9 cellular contexts compared by ENCODE assay signal in genomic region chrX:56726609-56727008, GRCh38. TPM values are rescaled to one million over a fixed set of nuclear protein-coding genes. Genes with fewer than 3 reads are reported as not detected.
DNase-seq lines count a peak whose midpoint lies in the region; ATAC-seq, FAIRE-seq and TF ChIP-seq lines count a peak whose summit lies in the region.
"Had no signal": no experiment of that assay in that cellular context is flagged by ENCODE, and none has a peak within 500 bp of the region (broad histone marks: within the 10 kb centered on the region; RNA-seq: fewer than 3 reads in every experiment).

No MANE protein-coding gene starts in this region.

- peaks cover 5% of the 10 kb centered on the region for H3K4me1 ChIP-seq in CD4-positive, CD25-positive, alpha-beta regulatory T cell (ENCODE audit: control insufficient read depth, insufficient read depth, low read length, poor library complexity, severe bottlenecking)
- H3K4me1 ChIP-seq in Loucy (ENCODE audit: insufficient read depth, low read length, poor library complexity, severe bottlenecking) (no peaks in the 10 kb centered on the region), esophagus muscularis mucosa (peaks cover 0 to 19% (median 11%) of the 10 kb centered on the region in 4 donors), prostate gland (replicated peaks) (no peaks in the 10 kb centered on the region)
- H3K4me1 ChIP-seq: SJSA1 had no signal

- peaks cover 1% of the 10 kb centered on the region for H4K20me1 ChIP-seq in Loucy (ENCODE audit: insufficient read depth, low read length, poor library complexity, severe bottlenecking)

- peak overlapping the region in 1 of 3 donors; percentile 57 for H3K27ac Mint-ChIP-seq in CD4-positive, CD25-positive, alpha-beta regulatory T cell

- TF ChIP-seq CTCF in Loucy (conservative IDR thresholded peaks at IDR 0.05; ENCODE audit: low read length) (peak; percentile 59), esophagus muscularis mucosa (IDR thresholded peaks at IDR 0.05) (peak; percentile 46 to 57 (median 50)), prostate gland (IDR thresholded peaks at IDR 0.05) (peak in 3 of 4 experiments; percentile 30 to 53 (median 42))

- H3K27me3 ChIP-seq in CD4-positive, CD25-positive, alpha-beta regulatory T cell (ENCODE audit: control insufficient read depth, insufficient read depth, low read length), result no peaks in the 10 kb centered on the region
- no peaks in the 10 kb centered on the region for H3K27me3 ChIP-seq in Loucy (ENCODE audit: insufficient read depth, low read length, poor library complexity, severe bottlenecking)
- no peaks in the 10 kb centered on the region for H3K27me3 ChIP-seq in esophagus muscularis mucosa
- H3K27me3 ChIP-seq in prostate gland (replicated peaks; ENCODE audit: insufficient read depth), result no peaks in the 10 kb centered on the region
- H3K27me3 ChIP-seq: SJSA1 had no signal

- no peaks in the 10 kb centered on the region for H3K27me3 Mint-ChIP-seq in CD4-positive, CD25-positive, alpha-beta regulatory T cell

- no peak overlapping the region for H3K4me3 ChIP-seq in CD4-positive, CD25-positive, alpha-beta regulatory T cell (ENCODE audit: low read depth, low read length)
- no peak overlapping the region for H3K4me3 ChIP-seq in Loucy (ENCODE audit: low read length, poor library complexity, severe bottlenecking)
- H3K4me3 ChIP-seq in esophagus muscularis mucosa, result no peak overlapping the region
- no peak overlapping the region for H3K4me3 ChIP-seq in prostate gland
- H3K4me3 ChIP-seq: SJSA1 had no signal

- H3K27ac ChIP-seq in CD4-positive, CD25-positive, alpha-beta regulatory T cell (ENCODE audit: insufficient read depth, low read length, poor library complexity, severe bottlenecking), result no peak overlapping the region
- H3K27ac ChIP-seq in esophagus muscularis mucosa (replicated peaks in 1 of 4) (no peak overlapping the region), prostate gland (no peak overlapping the region)
- H3K27ac ChIP-seq: SJSA1 had no signal

- no peak for TF ChIP-seq POLR2A in GM12892 (IDR thresholded peaks at IDR 0.05; ENCODE audit: low read depth, low read length)
- no peak for TF ChIP-seq POLR2A in esophagus muscularis mucosa (IDR thresholded peaks at IDR 0.05; ENCODE audit: low read depth)
- no peak for TF ChIP-seq POLR2A in prostate gland (IDR thresholded peaks at IDR 0.05)

- H3K36me3 ChIP-seq in CD4-positive, CD25-positive, alpha-beta regulatory T cell (ENCODE audit: control insufficient read depth, insufficient read depth, low read length), result no peaks in the 10 kb centered on the region
- H3K36me3 ChIP-seq in Loucy (ENCODE audit: insufficient read depth, low read length) (no peaks in the 10 kb centered on the region), esophagus muscularis mucosa (no peaks in the 10 kb centered on the region), prostate gland (no peaks in the 10 kb centered on the region)
- H3K36me3 ChIP-seq: SJSA1 had no signal

- H3K4me3 Mint-ChIP-seq in CD4-positive, CD25-positive, alpha-beta regulatory T cell, result peak overlapping the region in 2 of 4 donors; percentile 64 to 81

- peak; percentile 61 to 69 for ATAC-seq in CD4-positive, CD25-positive, alpha-beta regulatory T cell (ENCODE audit: low read depth in 2 of 2)
- ATAC-seq in GM21360 (IDR thresholded peaks at IDR 0.05; ENCODE audit: unreplicated experiment), result no peak
- ATAC-seq in GM18498 (IDR thresholded peaks at IDR 0.05; ENCODE audit: unreplicated experiment), result no peak

- 0% methylated on average over 1 of the region's 1 CpG for WGBS in esophagus muscularis mucosa
- 0% methylated on average over 1 of the region's 1 CpG for WGBS in prostate gland

- in situ Hi-C loops in SK-MEL-5 (cut with HindIII; ENCODE audit: low pct_unique_long_range_greater_than_20kb, low sequenced_read_pairs), result no loop called here

- H3K79me2 ChIP-seq in Loucy (ENCODE audit: insufficient read depth, low read length), result peaks cover 22% of the 10 kb centered on the region

- H3K9me3 ChIP-seq in CD4-positive, CD25-positive, alpha-beta regulatory T cell (ENCODE audit: control insufficient read depth in 2 of 2, low read length in 2 of 2), result no peaks in the 10 kb centered on the region
- H3K9me3 ChIP-seq in Loucy (ENCODE audit: insufficient read depth, low read depth, low read length), result no peaks in the 10 kb centered on the region
- no peaks in the 10 kb centered on the region for H3K9me3 ChIP-seq in esophagus muscularis mucosa
- H3K9me3 ChIP-seq in prostate gland, result no peaks in the 10 kb centered on the region
- H3K9me3 ChIP-seq: SJSA1 had no signal

- intact Hi-C loops in esophagus muscularis mucosa (cut with DNase I), result loop anchor here (5.0 kb wide), 1 partner anchor 164 kb away; the partner anchor contains the start of gene UBQLN2
- intact Hi-C loops in prostate gland (cut with DNase I), result no loop called here

- no peaks in the 10 kb centered on the region for H3K36me3 Mint-ChIP-seq in CD4-positive, CD25-positive, alpha-beta regulatory T cell

- H3K4me2 ChIP-seq in Loucy (ENCODE audit: low read depth, low read length, poor library complexity, severe bottlenecking), result no peak overlapping the region

- peak; percentile 54 for FAIRE-seq in GM12892 (lab: Jason Lieb, UNC)

- peaks cover 5 to 21% (median 12%) of the 10 kb centered on the region in 4 donors for H3K4me1 Mint-ChIP-seq in CD4-positive, CD25-positive, alpha-beta regulatory T cell

- TF ChIP-seq EP300 in esophagus muscularis mucosa (IDR thresholded peaks at IDR 0.05), result no peak

- no peaks in the 10 kb centered on the region for H3K9me3 Mint-ChIP-seq in CD4-positive, CD25-positive, alpha-beta regulatory T cell

- DNase-seq in CD4-positive, CD25-positive, alpha-beta regulatory T cell, result peak; percentile 9 to 74 (median 64)
- DNase-seq in GM12892 (ENCODE audit: insufficient read length), result no peak
- DNase-seq in SK-MEL-5 (ENCODE audit: low read depth, low spot score), result peak; percentile 56
- no peak for DNase-seq in esophagus muscularis mucosa (ENCODE audit: extremely low spot score)
- DNase-seq in prostate gland (ENCODE audit: low spot score), result peak; percentile 4

- H3K9me2 ChIP-seq in Loucy (replicated peaks; ENCODE audit: low read depth, low read length), result no peaks in the 10 kb centered on the region

- no peaks in the 10 kb centered on the region for H3F3A ChIP-seq in Loucy (ENCODE audit: low read depth)

- H3K9ac ChIP-seq in Loucy (ENCODE audit: low read depth, low read length, poor library complexity, severe bottlenecking), result no peak overlapping the region

- H2AFZ ChIP-seq in Loucy (ENCODE audit: low read length), result no peak overlapping the region

RNA-seq across cellular contexts. Expression of gene NBDY, which starts 2.4 kb away (rescaled TPM):
- 29.0 TPM for total RNA-seq in CD4-positive, CD25-positive, alpha-beta regulatory T cell
- 10 to 100 TPM; 47.3 to 61.5 (median 56.0) TPM for polyA plus RNA-seq in CD4-positive, CD25-positive, alpha-beta regulatory T cell
- polyA plus RNA-seq in GM12892 (2012; ENCODE audit: missing spikeins), result 31.4 TPM
- total RNA-seq in SK-MEL-5 (2014; rRNA removed; shearing (Covaris generic)), result 5.9 and 6.5 TPM in 2 replicates
- polyA plus RNA-seq in SK-MEL-5 (2015; cell fraction: cytosol; rRNA removed), result 37.9 and 50.5 TPM in 2 replicates
- polyA plus RNA-seq in SK-MEL-5 (2015; cell fraction: nucleus; rRNA removed), result 4.9 and 10.2 TPM in 2 replicates
- total RNA-seq in esophagus muscularis mucosa, result 10 to 100 TPM; 11.8 to 19.4 (median 18.7) TPM
- total RNA-seq in prostate gland, result 10 to 100 TPM; 26.2 to 28.8 TPM

Comparison
In these comparisons a context has a peak if more than half of its experiments do, and no peak if none do; other contexts are left out.
1. ATAC-seq: peak in CD4-positive, CD25-positive, alpha-beta regulatory T cell (2 of 2); none in GM21360 (single experiment) and GM18498 (single experiment).
2. DNase-seq: peak in CD4-positive, CD25-positive, alpha-beta regulatory T cell (3 of 3), SK-MEL-5 (single experiment) and prostate gland (single experiment); none in GM12892 (single experiment) and esophagus muscularis mucosa (single experiment).
3. Peak in every context shown above with its lines, with median percentiles within 50 percentile points of each other: CTCF ChIP-seq.